In genomic region chr11:33830903-33831648, GRCh38 we compare ENCODE assay signal across 23 cellular contexts. TPM values are rescaled to one million over a fixed set of nuclear protein-coding genes. Genes with fewer than 3 reads are reported as not detected.
DNase-seq lines count a peak whose midpoint lies in the region; FAIRE-seq and TF ChIP-seq lines count a peak whose summit lies in the region.
"Had no signal": no experiment of that assay in that cellular context is flagged by ENCODE, and none has a peak within 500 bp of the region (broad histone marks: within the 10 kb centered on the region; RNA-seq: fewer than 3 reads in every experiment).

No MANE protein-coding gene starts in this region.

- H3K79me2 ChIP-seq in GM23248 (ENCODE audit: insufficient read depth) (no peaks in the 10 kb centered on the region), endothelial cell of umbilical vein (ENCODE audit: control insufficient read depth, insufficient read depth, low read length) (no peaks in the 10 kb centered on the region)

- CTCF ChIA-PET in endothelial cell of umbilical vein (lab: Charles Lee), result interaction anchor here (0.8 to 6.8 kb wide), 6 partner anchors 12 to 157 kb away, joined by 3 to 147 read pairs (median 7); no protein-coding TSS in a partner anchor
- CTCF ChIA-PET in A673 (lab: Charles Lee), result interaction anchor here (2.0 to 3.5 kb wide), 2 partner anchors 24 to 157 kb away, joined by 7 to 35 read pairs; no protein-coding TSS in a partner anchor

- BruUV-seq in endothelial cell of umbilical vein (replicated peaks; lab: Mats Ljungman, UMichigan) (no TSS peak), A673 (replicated peaks; lab: Mats Ljungman, UMichigan) (no TSS peak)

- TF ChIP-seq EP300 in esophagus muscularis mucosa (IDR thresholded peaks at IDR 0.05), result no peak

- no peak overlapping the region for H3K27ac Mint-ChIP-seq in glutamatergic neuron (ENCODE audit: unreplicated experiment)
- H3K27ac Mint-ChIP-seq: IgD-negative memory B cell had no signal

- TF ChIP-seq CTCF in endothelial cell of umbilical vein (IDR thresholded peaks at IDR 0.05; ENCODE audit: extremely low read depth in 1 of 2, insufficient read depth in 1 of 2, low read depth in 1 of 2, low read length in 2 of 2) (no peak), esophagus muscularis mucosa (IDR thresholded peaks at IDR 0.05) (no peak), A673 (conservative IDR thresholded peaks at IDR 0.05; ENCODE audit: low read depth, low read length) (no peak), glutamatergic neuron (IDR thresholded peaks at IDR 0.05; ENCODE audit: partially characterized antibody, unreplicated experiment) (no peak)

- H3K9me3 Mint-ChIP-seq in glutamatergic neuron (ENCODE audit: unreplicated experiment), result no peaks in the 10 kb centered on the region
- H3K9me3 Mint-ChIP-seq: IgD-negative memory B cell had no signal

- H3K4me3 ChIP-seq in GM23248 (no peak overlapping the region), endothelial cell of umbilical vein (replicated peaks in 1 of 3; ENCODE audit: insufficient read depth in 1 of 3, low read depth in 1 of 3, low read length in 3 of 3) (no peak overlapping the region), esophagus muscularis mucosa (no peak overlapping the region), A673 (ENCODE audit: low read depth, low read length, poor library complexity, severe bottlenecking) (no peak overlapping the region)

- H3K9me3 ChIP-seq in GM23248 (ENCODE audit: low read depth) (no peaks in the 10 kb centered on the region), endothelial cell of umbilical vein (replicated peaks; ENCODE audit: control insufficient read depth, insufficient read depth, low read length) (no peaks in the 10 kb centered on the region), esophagus muscularis mucosa (no peaks in the 10 kb centered on the region), A673 (ENCODE audit: low read depth, low read length, poor library complexity, severe bottlenecking) (no peaks in the 10 kb centered on the region)

- FAIRE-seq in RCC 7860 (lab: Jason Lieb, UNC) (no peak), endothelial cell of umbilical vein (lab: Jason Lieb, UNC) (peak; percentile 37)
- FAIRE-seq: GM19239, HTR-8/SVneo had no signal

- H3K27ac ChIP-seq in GM23248, result no peak overlapping the region
- H3K27ac ChIP-seq in endothelial cell of umbilical vein (ENCODE audit: insufficient read depth, low read depth, low read length), result no peak overlapping the region
- no peak overlapping the region for H3K27ac ChIP-seq in esophagus muscularis mucosa (replicated peaks in 1 of 4)
- H3K27ac ChIP-seq in A673 (ENCODE audit: low read depth, low read length, poor library complexity, severe bottlenecking), result no peak overlapping the region

- no peaks in the 10 kb centered on the region for H3K36me3 Mint-ChIP-seq in glutamatergic neuron (ENCODE audit: unreplicated experiment)

- H2AFZ ChIP-seq in GM23248, result no peak overlapping the region
- H2AFZ ChIP-seq in endothelial cell of umbilical vein (ENCODE audit: low read depth, low read length), result no peak overlapping the region

- WGBS in GM23248 (ENCODE audit: low coverage in 1 of 2, low lambda C conversion rate in 2 of 2, missing lambda C conversion rate in 2 of 2), 2 experiments, result 41 to 48% methylated on average over 6 of the region's 6 CpGs
- WGBS in esophagus muscularis mucosa, result 60% methylated on average over 6 of the region's 6 CpGs

- peaks cover 14% of the 10 kb centered on the region; the same call in 1 of the 2 replicates for H3F3A ChIP-seq in GM23248 (ENCODE audit: insufficient read depth)

- POLR2A ChIA-PET in endothelial cell of umbilical vein (lab: Charles Lee), result no interaction called here
- POLR2A ChIA-PET in A673 (lab: Charles Lee; ENCODE audit: low non-redundant PET), result no interaction called here

- dilution Hi-C loops in endothelial cell of umbilical vein (cut with MboI; ENCODE audit: extremely low pct_ligation_motif_present, low sequenced_read_pairs), result no loop called here

- no peak overlapping the region for H3K4me3 Mint-ChIP-seq in glutamatergic neuron (ENCODE audit: unreplicated experiment)
- H3K4me3 Mint-ChIP-seq: IgD-negative memory B cell had no signal

- DNase-seq in GM23248, result peak; percentile 18
- peak; percentile 9 for DNase-seq in RCC 7860 (ENCODE audit: low spot score)
- no peak for DNase-seq in endothelial cell of umbilical vein (ENCODE audit: low read depth, low spot score)
- peak; percentile 87 for DNase-seq in kidney tubule cell (ENCODE audit: low spot score)
- DNase-seq in esophagus muscularis mucosa (ENCODE audit: extremely low spot score), result no peak
- DNase-seq in NCI-H2081 (lab: John Stamatoyannopoulos, UW), result no peak
- no peak for DNase-seq in A673 (ENCODE audit: low spot score)
- DNase-seq in glutamatergic neuron, result no peak
- DNase-seq: ACHN, AML-193, COR-L47, EL, H7, Kasumi-1, NCI-H1417 treated with DMSO at 0.1 percent for 48 hours, NCI-H1930, NCI-H2171 treated with DMSO at 0.1 percent for 48 hours, NCI-H446 treated with DMSO at 0.1 percent for 48 hours, NCI-H774, SIG-M5 had no signal

- intact Hi-C loops in endothelial cell of umbilical vein (cut with micrococcal nuclease), result no loop called here
- intact Hi-C loops in esophagus muscularis mucosa (cut with DNase I), result no loop called here
- intact Hi-C loops in A673 (cut with micrococcal nuclease; ENCODE audit: unreplicated experiment), result loop anchor here (10.0 kb wide), 1 partner anchor 314 kb away; no protein-coding TSS in a partner anchor

- no peaks in the 10 kb centered on the region for H3K4me1 Mint-ChIP-seq in glutamatergic neuron (ENCODE audit: low read depth, unreplicated experiment)

- no peak overlapping the region for H3K4me2 ChIP-seq in GM23248 (ENCODE audit: unreplicated experiment)
- H3K4me2 ChIP-seq in endothelial cell of umbilical vein (ENCODE audit: insufficient read depth, low read length), result no peak overlapping the region

- peaks cover 9% of the 10 kb centered on the region for H3K27me3 Mint-ChIP-seq in glutamatergic neuron (ENCODE audit: unreplicated experiment)

- H3K36me3 ChIP-seq in GM23248 (ENCODE audit: low read depth) (no peaks in the 10 kb centered on the region), endothelial cell of umbilical vein (ENCODE audit: control insufficient read depth in 2 of 2, extremely low read depth in 1 of 2, insufficient read depth in 2 of 2, low read length in 2 of 2) (no peaks in the 10 kb centered on the region), esophagus muscularis mucosa (no peaks in the 10 kb centered on the region), A673 (ENCODE audit: insufficient read depth, low read length, poor library complexity, severe bottlenecking) (no peaks in the 10 kb centered on the region)

- no peaks in the 10 kb centered on the region for H4K20me1 ChIP-seq in GM23248 (ENCODE audit: insufficient read depth)
- H4K20me1 ChIP-seq in endothelial cell of umbilical vein (replicated peaks; ENCODE audit: control insufficient read depth, extremely low read depth, insufficient read depth, low read length), result no peaks in the 10 kb centered on the region

- no peaks in the 10 kb centered on the region for H3K9me1 ChIP-seq in endothelial cell of umbilical vein (replicated peaks; ENCODE audit: control insufficient read depth, extremely low read depth, insufficient read depth, low read length)

- H3K4me1 ChIP-seq in GM23248 (ENCODE audit: insufficient read depth), result peaks cover 6% of the 10 kb centered on the region
- peaks cover 4% of the 10 kb centered on the region for H3K4me1 ChIP-seq in endothelial cell of umbilical vein (ENCODE audit: control insufficient read depth, extremely low read depth, insufficient read depth, low read length)
- H3K4me1 ChIP-seq in esophagus muscularis mucosa, result peaks cover 7 to 16% (median 10%) of the 10 kb centered on the region in 4 donors
- H3K4me1 ChIP-seq in A673 (ENCODE audit: insufficient read depth, low read length, poor library complexity, severe bottlenecking), result peaks cover 18% of the 10 kb centered on the region

- no peaks in the 10 kb centered on the region; the same call in 1 of the 2 replicates for H3K27me3 ChIP-seq in GM23248 (replicated peaks; ENCODE audit: insufficient read depth)
- peaks cover 17 to 21% of the 10 kb centered on the region in 2 experiments for H3K27me3 ChIP-seq in endothelial cell of umbilical vein (ENCODE audit: control insufficient read depth in 2 of 2, insufficient read depth in 2 of 2, low read length in 2 of 2)
- H3K27me3 ChIP-seq in esophagus muscularis mucosa, result peaks cover 0 to 74% (median 16%) of the 10 kb centered on the region in 4 donors
- H3K27me3 ChIP-seq in A673 (replicated peaks; ENCODE audit: insufficient read depth, low read depth, low read length, poor library complexity), result no peaks in the 10 kb centered on the region

- no peak overlapping the region for H3K9ac ChIP-seq in GM23248
- H3K9ac ChIP-seq in endothelial cell of umbilical vein (replicated peaks; ENCODE audit: extremely low read depth, insufficient read depth, low read length), result no peak overlapping the region

- TF ChIP-seq POLR2A in endothelial cell of umbilical vein (IDR thresholded peaks at IDR 0.05; ENCODE audit: low read depth, low read length), result no peak
- no peak for TF ChIP-seq POLR2A in esophagus muscularis mucosa (IDR thresholded peaks at IDR 0.05; ENCODE audit: low read depth)

- no peaks in the 10 kb centered on the region for H3K9me2 ChIP-seq in GM23248 (ENCODE audit: insufficient read depth)

- in situ Hi-C loops in GM23248 (cut with MboI), result no loop called here

TF ChIP-seq in endothelial cell of umbilical vein, 7 proteins besides CTCF, POLR2A, EP300 and RAD21 (continues in another document):
- TF ChIP-seq EZH2 (IDR thresholded peaks at IDR 0.05; ENCODE audit: borderline replicate concordance, low read depth, low read length, severe bottlenecking), result no peak
- no peak for TF ChIP-seq MYC (IDR thresholded peaks at IDR 0.05; ENCODE audit: low read depth, low read length)
- TF ChIP-seq JUN (IDR thresholded peaks at IDR 0.05; ENCODE audit: borderline replicate concordance, insufficient read depth, insufficient read length, low read depth), result no peak
- no peak for TF ChIP-seq POLR2AphosphoS5 (IDR thresholded peaks at IDR 0.05; ENCODE audit: insufficient read depth, low read depth, low read length)

RNA-seq across cellular contexts. Expression of gene FBXO3, which starts 56.8 kb away (rescaled TPM):
- total RNA-seq in GM23248 (2014; rRNA removed; shearing (Covaris generic)), result 44.6 and 72.2 TPM in 2 replicates
- polyA plus RNA-seq in GM23248 (2016; fragmentation: Nextera tagmentation; extraction: Ambion mirVana) (37.8 and 38.7 TPM in 2 replicates), endothelial cell of umbilical vein (14.9 and 18.0 TPM in 2 replicates)
- total RNA-seq in endothelial cell of umbilical vein (20.8 and 23.1 TPM in 2 replicates), esophagus muscularis mucosa (10 to 100 TPM; 26.5 to 49.2 (median 43.8) TPM), A673 (2021) (59.2 and 64.6 TPM in 2 replicates), glutamatergic neuron (ENCODE audit: unreplicated experiment) (30.5 TPM)
- polyA plus RNA-seq in endothelial cell of umbilical vein (2011; cell fraction: cytosol; rRNA removed), result 16.7 and 17.8 TPM in 2 replicates
- 22.7 and 32.5 TPM in 2 replicates for polyA plus RNA-seq in endothelial cell of umbilical vein (2011; cell fraction: nucleus; rRNA removed)
- 22.3 and 24.5 TPM in 2 replicates for polyA plus RNA-seq in endothelial cell of umbilical vein (2012)
- polyA minus RNA-seq in endothelial cell of umbilical vein, result 21.8 and 28.2 TPM in 2 replicates
- polyA minus RNA-seq in endothelial cell of umbilical vein (2011; cell fraction: cytosol; rRNA and poly(A)+ RNA removed), result 18.0 TPM
- polyA minus RNA-seq in endothelial cell of umbilical vein (2011; cell fraction: nucleus; rRNA and poly(A)+ RNA removed), result 21.4 and 32.4 TPM in 2 replicates

Comparison
In these comparisons a context has a peak if more than half of its experiments do, and no peak if none do; other contexts are left out.
1. DNase-seq: peak in GM23248 (single experiment), RCC 7860 (single experiment) and kidney tubule cell (single experiment); none in endothelial cell of umbilical vein (single experiment), esophagus muscularis mucosa (single experiment), NCI-H2081 (0 of 2), A673 (single experiment) and glutamatergic neuron (single experiment).